In genomic region chr11:13287026-13287425, GRCh38 we compare ENCODE assay signal across 17 cellular contexts. TPM values are rescaled to one million over a fixed set of nuclear protein-coding genes. Genes with fewer than 3 reads are reported as not detected.
A peak's percentile ranks its signal among the peaks of the same experiment; 100 is the strongest.
DNase-seq lines count a peak whose midpoint lies in the region; ATAC-seq and TF ChIP-seq lines count a peak whose summit lies in the region.
"Had no signal": no experiment of that assay in that cellular context is flagged by ENCODE, and none has a peak within 500 bp of the region (broad histone marks: within the 10 kb centered on the region; RNA-seq: fewer than 3 reads in every experiment).

No MANE protein-coding gene starts in this region.

- H3K4me3 ChIP-seq in CD8-positive, alpha-beta T cell (ENCODE audit: low read depth, low read length): no peak overlapping the region
- H3K4me3 ChIP-seq in psoas muscle (no peak overlapping the region), brain microvascular endothelial cell (ENCODE audit: low read depth, low read length) (no peak overlapping the region)
- H3K4me3 ChIP-seq: sigmoid colon, SJCRH30, thoracic aorta had no signal

- no peaks in the 10 kb centered on the region for H3K27me3 ChIP-seq in CD8-positive, alpha-beta T cell (ENCODE audit: insufficient read depth, low read length)
- no peaks in the 10 kb centered on the region for H3K27me3 ChIP-seq in psoas muscle (ENCODE audit: insufficient read depth in 3 of 3, low read length in 2 of 3)
- H3K27me3 ChIP-seq in brain microvascular endothelial cell (replicated peaks): no peaks in the 10 kb centered on the region
- H3K27me3 ChIP-seq: sigmoid colon, SJCRH30 had no signal

- no peaks in the 10 kb centered on the region for H3K9me3 Mint-ChIP-seq in activated CD4-positive, alpha-beta T cell treated with anti-CD3 and anti-CD28 coated beads for 36 hours (ENCODE audit: low read depth)
- H3K9me3 Mint-ChIP-seq in CD8-positive, alpha-beta T cell: no peaks in the 10 kb centered on the region
- H3K9me3 Mint-ChIP-seq in activated naive CD8-positive, alpha-beta T cell (ENCODE audit: low read depth): no peaks in the 10 kb centered on the region
- H3K9me3 Mint-ChIP-seq: dendritic cell treated with granulocyte-macrophage colony-stimulating factor and Interleukin-4, amounts not matched to agents 40 ng/mL and 50 ng/mL, for 4 days; IgD-negative memory B cell had no signal

- peaks cover 4% of the 10 kb centered on the region for H3K36me3 Mint-ChIP-seq in activated CD4-positive, alpha-beta T cell treated with anti-CD3 and anti-CD28 coated beads for 36 hours (ENCODE audit: low read depth)
- peaks cover 11% of the 10 kb centered on the region for H3K36me3 Mint-ChIP-seq in CD8-positive, alpha-beta T cell
- H3K36me3 Mint-ChIP-seq in activated naive CD8-positive, alpha-beta T cell: peaks cover 8% of the 10 kb centered on the region

- 34 to 67% (median 43%) methylated on average over 3 of the region's 3 CpGs for WGBS in psoas muscle, 3 donors

- no peaks in the 10 kb centered on the region for H3K27me3 Mint-ChIP-seq in activated CD4-positive, alpha-beta T cell treated with anti-CD3 and anti-CD28 coated beads for 36 hours
- H3K27me3 Mint-ChIP-seq in CD8-positive, alpha-beta T cell (ENCODE audit: low read depth): no peaks in the 10 kb centered on the region
- H3K27me3 Mint-ChIP-seq in activated naive CD8-positive, alpha-beta T cell: no peaks in the 10 kb centered on the region
- H3K27me3 Mint-ChIP-seq: dendritic cell treated with granulocyte-macrophage colony-stimulating factor and Interleukin-4, amounts not matched to agents 40 ng/mL and 50 ng/mL, for 4 days; IgD-negative memory B cell had no signal

- no peaks in the 10 kb centered on the region for H3K9me3 ChIP-seq in CD8-positive, alpha-beta T cell (ENCODE audit: low read length)
- no peaks in the 10 kb centered on the region for H3K9me3 ChIP-seq in psoas muscle
- H3K9me3 ChIP-seq: sigmoid colon, SJCRH30, thoracic aorta had no signal

- in situ Hi-C loops in brain microvascular endothelial cell (cut with HindIII; ENCODE audit: low pct_ligation_motif_present, low sequenced_read_pairs): no loop called here

- H3K4me3 Mint-ChIP-seq in activated CD4-positive, alpha-beta T cell treated with anti-CD3 and anti-CD28 coated beads for 36 hours: no peak overlapping the region
- no peak overlapping the region for H3K4me3 Mint-ChIP-seq in CD8-positive, alpha-beta T cell
- peak overlapping the region; percentile 9 for H3K4me3 Mint-ChIP-seq in activated naive CD8-positive, alpha-beta T cell
- H3K4me3 Mint-ChIP-seq: dendritic cell treated with granulocyte-macrophage colony-stimulating factor and Interleukin-4, amounts not matched to agents 40 ng/mL and 50 ng/mL, for 4 days; IgD-negative memory B cell had no signal

- no peak for TF ChIP-seq CTCF in CD8-positive, alpha-beta T cell (IDR thresholded peaks at IDR 0.05)
- no peak for TF ChIP-seq CTCF in psoas muscle (IDR thresholded peaks at IDR 0.05)
- TF ChIP-seq CTCF in brain microvascular endothelial cell (IDR thresholded peaks at IDR 0.05; ENCODE audit: low read depth, low read length, missing control alignments): no peak

- peak; percentile 91 for ATAC-seq in activated CD4-positive, alpha-beta T cell treated with anti-CD3 and anti-CD28 coated beads for 36 hours
- ATAC-seq in CD8-positive, alpha-beta T cell: peak; percentile 85
- ATAC-seq in psoas muscle: peak; percentile 84 to 93 (median 87)

- peak; percentile 71 for DNase-seq in activated CD4-positive, alpha-beta T cell treated with anti-CD3 and anti-CD28 coated beads for 36 hours
- no peak for DNase-seq in activated CD4-positive, alpha-beta T cell treated with anti-CD3 and anti-CD28 coated beads for 1 hour
- peak in 2 of 7 experiments; percentile 18 to 35 for DNase-seq in CD8-positive, alpha-beta T cell
- DNase-seq in psoas muscle (no peak), NCI-H1092 (lab: John Stamatoyannopoulos, UW) (no peak), RPMI8226 (no peak), brain microvascular endothelial cell (no peak)
- DNase-seq: aorta, COR-L47, mesendoderm, NCI-H1105 treated with DMSO at 0.1 percent for 48 hours, sigmoid colon, SJCRH30 had no signal

- H3K4me1 Mint-ChIP-seq in activated CD4-positive, alpha-beta T cell treated with anti-CD3 and anti-CD28 coated beads for 36 hours: peaks cover 83% of the 10 kb centered on the region
- peaks cover 93% of the 10 kb centered on the region for H3K4me1 Mint-ChIP-seq in CD8-positive, alpha-beta T cell (ENCODE audit: low read depth)
- peaks cover 87% of the 10 kb centered on the region for H3K4me1 Mint-ChIP-seq in activated naive CD8-positive, alpha-beta T cell (ENCODE audit: low read depth)

- intact Hi-C loops in activated CD4-positive, alpha-beta T cell treated with anti-CD3 and anti-CD28 coated beads for 36 hours (cut with DNase I, micrococcal nuclease): loop anchor here (1.0 to 5.0 kb wide), 4 partner anchors 9 to 80 kb away; partner anchors contain the start of gene BMAL1 (in 1 of the 2)
- intact Hi-C loops in CD8-positive, alpha-beta T cell (cut with DNase I, micrococcal nuclease): loop anchor here in 1 of 2 experiments (1.0 kb wide), 1 partner anchor 9 kb away; no protein-coding TSS in a partner anchor
- intact Hi-C loops in psoas muscle (cut with DNase I): no loop called here

- no peaks in the 10 kb centered on the region for H3K36me3 ChIP-seq in CD8-positive, alpha-beta T cell (ENCODE audit: insufficient read depth, low read length)
- H3K36me3 ChIP-seq in psoas muscle (ENCODE audit: insufficient read depth in 1 of 2, low read depth in 1 of 2) (no peaks in the 10 kb centered on the region), brain microvascular endothelial cell (replicated peaks) (no peaks in the 10 kb centered on the region)
- H3K36me3 ChIP-seq: sigmoid colon, SJCRH30, thoracic aorta had no signal

- CTCF ChIA-PET in activated CD4-positive, alpha-beta T cell treated with anti-CD3 and anti-CD28 coated beads for 36 hours (lab: Charles Lee): interaction anchor here (0.6 to 2.3 kb wide), 9 partner anchors 8 to 58 kb away, joined by 3 to 7 read pairs (median 3); no protein-coding TSS in a partner anchor
- CTCF ChIA-PET in CD8-positive, alpha-beta T cell (lab: Charles Lee): interaction anchor here (0.7 to 1.5 kb wide), 5 partner anchors 31 to 1905 kb away, joined by 3 to 4 read pairs (median 4); no protein-coding TSS in a partner anchor

- peak overlapping the region; percentile 59 for H3K27ac Mint-ChIP-seq in activated CD4-positive, alpha-beta T cell treated with anti-CD3 and anti-CD28 coated beads for 36 hours
- H3K27ac Mint-ChIP-seq in CD8-positive, alpha-beta T cell: peak overlapping the region; percentile 46
- H3K27ac Mint-ChIP-seq in activated naive CD8-positive, alpha-beta T cell: peak overlapping the region; percentile 86
- H3K27ac Mint-ChIP-seq: dendritic cell treated with granulocyte-macrophage colony-stimulating factor and Interleukin-4, amounts not matched to agents 40 ng/mL and 50 ng/mL, for 4 days; IgD-negative memory B cell had no signal

- POLR2A ChIA-PET in activated CD4-positive, alpha-beta T cell treated with anti-CD3 and anti-CD28 coated beads for 36 hours (lab: Charles Lee): interaction anchor here (0.6 to 1.6 kb wide), 5 partner anchors 8 to 1136 kb away, joined by 3 to 9 read pairs (median 3); no protein-coding TSS in a partner anchor
- POLR2A ChIA-PET in CD8-positive, alpha-beta T cell (lab: Charles Lee): interaction anchor here (1.7 to 2.1 kb wide), 2 partner anchors 8 to 11 kb away, joined by 4 to 9 read pairs; no protein-coding TSS in a partner anchor

- H3K27ac ChIP-seq in CD8-positive, alpha-beta T cell (ENCODE audit: low read depth, low read length): no peak overlapping the region
- H3K27ac ChIP-seq in psoas muscle (peak overlapping the region; percentile 66), brain microvascular endothelial cell (no peak overlapping the region)
- H3K27ac ChIP-seq: sigmoid colon, SJCRH30, thoracic aorta had no signal

- peaks cover 47% of the 10 kb centered on the region for H3K4me1 ChIP-seq in CD8-positive, alpha-beta T cell (ENCODE audit: insufficient read depth, low read length)
- H3K4me1 ChIP-seq in psoas muscle: peaks cover 71% of the 10 kb centered on the region
- H3K4me1 ChIP-seq: SJCRH30 had no signal

RNA-seq across cellular contexts. Expression of gene BMAL1, which starts 9.4 kb away (rescaled TPM):
- total RNA-seq in activated CD4-positive, alpha-beta T cell treated with anti-CD3 and anti-CD28 coated beads for 36 hours: 10 to 100 TPM; 18.6 to 20.2 TPM
- total RNA-seq in CD8-positive, alpha-beta T cell: 100 to 1,000 TPM; 109 to 119 TPM
- total RNA-seq in psoas muscle: 10 to 100 TPM; 15.1 to 35.4 (median 23.4) TPM
- polyA plus RNA-seq in psoas muscle: 10 to 100 TPM in 2 of 3 donors, 1 to 10 TPM in 1; 7.4 to 34.6 (median 28.2) TPM

Comparison
In these comparisons a context has a peak if more than half of its experiments do, and no peak if none do; other contexts are left out.
1. intact Hi-C loops: an anchor here in activated CD4-positive, alpha-beta T cell treated with anti-CD3 and anti-CD28 coated beads for 36 hours (1.0 to 5.0 kb wide); none called in psoas muscle.